ENCODE assay signal across 8 cellular contexts in genomic region chr5:160438316-160439204, GRCh38. TPM values are rescaled to one million over a fixed set of nuclear protein-coding genes. Genes with fewer than 3 reads are reported as not detected.
DNase-seq lines count a peak whose midpoint lies in the region; ATAC-seq lines count a peak whose summit lies in the region.

No MANE protein-coding gene starts in this region.

- no peaks in the 10 kb centered on the region for H3K9me3 ChIP-seq in HUES6 (ENCODE audit: control insufficient read depth, insufficient read depth, low read depth, low read length)

- peak overlapping the region; percentile 85 to 96 for H3K4me3 Mint-ChIP-seq in activated T-cell treated with anti-CD3 and anti-CD28 coated beads, Interleukin-2, amount 50 U/mL, for 72 hours
- H3K4me3 Mint-ChIP-seq in natural killer cell treated with Interleukin-12 subunit alpha and Interleukin-12 subunit beta and Interleukin-15 and Interleukin-18, amount 100 ng/mL, for 72 hours = peak overlapping the region; percentile 90

- H3K9ac ChIP-seq in HUES6 (ENCODE audit: low read length) = no peak overlapping the region

- no peaks in the 10 kb centered on the region for H3K27me3 ChIP-seq in HUES6 (ENCODE audit: control insufficient read depth, insufficient read depth, low read length)

- H3K36me3 ChIP-seq in HUES6 (ENCODE audit: control insufficient read depth, insufficient read depth, low read length) = no peaks in the 10 kb centered on the region

- DNase-seq in DMS 273 (lab: John Stamatoyannopoulos, UW; ENCODE audit: unreplicated experiment) (peak; percentile 84), OCI-M2 (lab: John Stamatoyannopoulos, UW; ENCODE audit: unreplicated experiment) (peak; percentile 25), fibroblast of peridontal ligament (ENCODE audit: extremely low read depth) (peak; percentile 73), stromal cell of bone marrow (ENCODE audit: low read depth) (peak; percentile 46)
- peak; percentile 63 to 71 for DNase-seq in activated T-cell treated with anti-CD3 and anti-CD28 coated beads, Interleukin-2, amount 50 U/mL, for 72 hours
- peak; percentile 71 for DNase-seq in natural killer cell treated with Interleukin-12 subunit alpha and Interleukin-12 subunit beta and Interleukin-15 and Interleukin-18, amount 100 ng/mL, for 72 hours (ENCODE audit: low spot score)

- H3K4me1 ChIP-seq in HUES6 (ENCODE audit: control insufficient read depth, insufficient read depth, low read length) = peaks cover 19% of the 10 kb centered on the region

- H3K4me3 ChIP-seq in HUES6 (ENCODE audit: low read depth, low read length) = peak overlapping the region; percentile 54

- H3K9me3 Mint-ChIP-seq in activated T-cell treated with anti-CD3 and anti-CD28 coated beads, Interleukin-2, amount 50 U/mL, for 72 hours = no peaks in the 10 kb centered on the region
- no peaks in the 10 kb centered on the region for H3K9me3 Mint-ChIP-seq in natural killer cell treated with Interleukin-12 subunit alpha and Interleukin-12 subunit beta and Interleukin-15 and Interleukin-18, amount 100 ng/mL, for 72 hours

- ATAC-seq in GM21447 (IDR thresholded peaks at IDR 0.05; ENCODE audit: unreplicated experiment) = peak; percentile 33
- ATAC-seq in activated T-cell treated with anti-CD3 and anti-CD28 coated beads, Interleukin-2, amount 50 U/mL, for 72 hours (replicated peaks in 1 of 2) = peak; percentile 76 to 77
- ATAC-seq in natural killer cell treated with Interleukin-12 subunit alpha and Interleukin-12 subunit beta and Interleukin-15 and Interleukin-18, amount 100 ng/mL, for 72 hours = peak; percentile 68 to 82

- peaks cover 57% of the 10 kb centered on the region for H3K4me1 Mint-ChIP-seq in activated T-cell treated with anti-CD3 and anti-CD28 coated beads, Interleukin-2, amount 50 U/mL, for 72 hours (ENCODE audit: low read depth)
- H3K4me1 Mint-ChIP-seq in natural killer cell treated with Interleukin-12 subunit alpha and Interleukin-12 subunit beta and Interleukin-15 and Interleukin-18, amount 100 ng/mL, for 72 hours (ENCODE audit: low read depth in 2 of 2) = peaks cover 40 to 57% of the 10 kb centered on the region in 2 donors

- no peak overlapping the region for H3K27ac ChIP-seq in HUES6 (ENCODE audit: low read depth, low read length)

- peak overlapping the region; percentile 88 for H3K27ac Mint-ChIP-seq in activated T-cell treated with anti-CD3 and anti-CD28 coated beads, Interleukin-2, amount 50 U/mL, for 72 hours
- peak overlapping the region; percentile 60 to 82 for H3K27ac Mint-ChIP-seq in natural killer cell treated with Interleukin-12 subunit alpha and Interleukin-12 subunit beta and Interleukin-15 and Interleukin-18, amount 100 ng/mL, for 72 hours

- peaks cover 9% of the 10 kb centered on the region for H3K27me3 Mint-ChIP-seq in activated T-cell treated with anti-CD3 and anti-CD28 coated beads, Interleukin-2, amount 50 U/mL, for 72 hours (ENCODE audit: low read depth)
- peaks cover 8 to 11% of the 10 kb centered on the region in 2 donors for H3K27me3 Mint-ChIP-seq in natural killer cell treated with Interleukin-12 subunit alpha and Interleukin-12 subunit beta and Interleukin-15 and Interleukin-18, amount 100 ng/mL, for 72 hours

- H3K36me3 Mint-ChIP-seq in activated T-cell treated with anti-CD3 and anti-CD28 coated beads, Interleukin-2, amount 50 U/mL, for 72 hours (ENCODE audit: insufficient read depth in 2 of 2) = no peaks in the 10 kb centered on the region
- no peaks in the 10 kb centered on the region for H3K36me3 Mint-ChIP-seq in natural killer cell treated with Interleukin-12 subunit alpha and Interleukin-12 subunit beta and Interleukin-15 and Interleukin-18, amount 100 ng/mL, for 72 hours

RNA-seq across cellular contexts. Expression of gene PTTG1, which starts 16.9 kb away (rescaled TPM):
- 100 to 1,000 TPM; 112 to 137 TPM for total RNA-seq in activated T-cell treated with anti-CD3 and anti-CD28 coated beads, Interleukin-2, amount 50 U/mL, for 72 hours
- 100 to 1,000 TPM; 139 to 241 TPM for total RNA-seq in natural killer cell treated with Interleukin-12 subunit alpha and Interleukin-12 subunit beta and Interleukin-15 and Interleukin-18, amount 100 ng/mL, for 72 hours

RNA-seq across cellular contexts. Expression of gene SLU7, which starts 19.7 kb away (rescaled TPM):
- total RNA-seq in activated T-cell treated with anti-CD3 and anti-CD28 coated beads, Interleukin-2, amount 50 U/mL, for 72 hours = 10 to 100 TPM; 50.9 to 55.7 TPM
- total RNA-seq in natural killer cell treated with Interleukin-12 subunit alpha and Interleukin-12 subunit beta and Interleukin-15 and Interleukin-18, amount 100 ng/mL, for 72 hours = 10 to 100 TPM; 50.7 to 62.0 TPM

RNA-seq across cellular contexts. Expression of gene FAM200C, which starts 38.7 kb away (rescaled TPM):
- total RNA-seq in activated T-cell treated with anti-CD3 and anti-CD28 coated beads, Interleukin-2, amount 50 U/mL, for 72 hours = under 1 TPM; 0.46 to 0.89 TPM
- total RNA-seq in natural killer cell treated with Interleukin-12 subunit alpha and Interleukin-12 subunit beta and Interleukin-15 and Interleukin-18, amount 100 ng/mL, for 72 hours = under 1 TPM; 0.78 to 1.00 TPM

Comparison
In these comparisons a context has a peak if more than half of its experiments do, and no peak if none do; other contexts are left out.
1. DNase-seq: peak in every context shown above with its lines; median percentile 84 in DMS 273; 73 in fibroblast of peridontal ligament; 71 in natural killer cell treated with Interleukin-12 subunit alpha and Interleukin-12 subunit beta and Interleukin-15 and Interleukin-18, amount 100 ng/mL, for 72 hours; 67 in activated T-cell treated with anti-CD3 and anti-CD28 coated beads, Interleukin-2, amount 50 U/mL, for 72 hours; 46 in stromal cell of bone marrow; 25 in OCI-M2.